ENCODE assay signal across 8 cellular contexts in genomic region chr19:1401889-1402217, GRCh38. TPM values are rescaled to one million over a fixed set of nuclear protein-coding genes. Genes with fewer than 3 reads are reported as not detected.
DNase-seq lines count a peak whose midpoint lies in the region; ATAC-seq and TF ChIP-seq lines count a peak whose summit lies in the region.

No MANE protein-coding gene starts in this region.

- CTCF ChIA-PET in activated B cell treated with CpG ODN at 0.5 μM for 24 hours (lab: Charles Lee) = no interaction called here

- H3K36me3 Mint-ChIP-seq in T-helper 1 cell treated with Interleukin-12 subunit alpha and Interleukin-12 subunit beta and Interleukin-4 antibody, amounts not matched to agents 30 μg/mL and 1 μg/mL, for 36 hours (ENCODE audit: low read depth) = no peaks in the 10 kb centered on the region
- H3K36me3 Mint-ChIP-seq in activated B cell treated with CpG ODN at 0.5 μM for 24 hours (ENCODE audit: low read depth) = no peaks in the 10 kb centered on the region

- H3K27ac Mint-ChIP-seq in T-helper 1 cell treated with Interleukin-12 subunit alpha and Interleukin-12 subunit beta and Interleukin-4 antibody, amounts not matched to agents 30 μg/mL and 1 μg/mL, for 36 hours = no peak overlapping the region
- H3K27ac Mint-ChIP-seq in activated B cell treated with CpG ODN at 0.5 μM for 24 hours = no peak overlapping the region
- H3K27ac Mint-ChIP-seq in stimulated activated naive CD8-positive, alpha-beta T cell treated with anti-CD3 and anti-CD28 coated beads, Interleukin-15, amount 100 ng/mL, for 72 hours = no peak overlapping the region

- POLR2A ChIA-PET in activated B cell treated with CpG ODN at 0.5 μM for 24 hours (lab: Charles Lee) = no interaction called here

- H3K4me1 Mint-ChIP-seq in T-helper 1 cell treated with Interleukin-12 subunit alpha and Interleukin-12 subunit beta and Interleukin-4 antibody, amounts not matched to agents 30 μg/mL and 1 μg/mL, for 36 hours (ENCODE audit: low read depth) = peaks cover 8% of the 10 kb centered on the region
- H3K4me1 Mint-ChIP-seq in activated B cell treated with CpG ODN at 0.5 μM for 24 hours = peaks cover 20% of the 10 kb centered on the region
- H3K4me1 Mint-ChIP-seq in stimulated activated naive CD8-positive, alpha-beta T cell treated with anti-CD3 and anti-CD28 coated beads, Interleukin-15, amount 100 ng/mL, for 72 hours = peaks cover 43% of the 10 kb centered on the region

- intact Hi-C loops in activated B cell treated with CpG ODN at 0.5 μM for 24 hours (cut with micrococcal nuclease) = loop anchor here (10.0 kb wide), 1 partner anchor 717 kb away; no protein-coding TSS in a partner anchor

- H3K27me3 Mint-ChIP-seq in T-helper 1 cell treated with Interleukin-12 subunit alpha and Interleukin-12 subunit beta and Interleukin-4 antibody, amounts not matched to agents 30 μg/mL and 1 μg/mL, for 36 hours (ENCODE audit: low read depth) = peaks cover 5% of the 10 kb centered on the region
- peaks cover 6% of the 10 kb centered on the region for H3K27me3 Mint-ChIP-seq in activated B cell treated with CpG ODN at 0.5 μM for 24 hours
- peaks cover 16% of the 10 kb centered on the region for H3K27me3 Mint-ChIP-seq in stimulated activated naive CD8-positive, alpha-beta T cell treated with anti-CD3 and anti-CD28 coated beads, Interleukin-15, amount 100 ng/mL, for 72 hours

- TF ChIP-seq CTCF in activated B cell treated with CpG ODN at 0.5 μM for 24 hours (IDR thresholded peaks at IDR 0.05) = no peak

- H3K4me3 Mint-ChIP-seq in T-helper 1 cell treated with Interleukin-12 subunit alpha and Interleukin-12 subunit beta and Interleukin-4 antibody, amounts not matched to agents 30 μg/mL and 1 μg/mL, for 36 hours = peak overlapping the region; percentile 34
- peak overlapping the region; percentile 64 for H3K4me3 Mint-ChIP-seq in activated B cell treated with CpG ODN at 0.5 μM for 24 hours
- peak overlapping the region; percentile 54 to 59 for H3K4me3 Mint-ChIP-seq in stimulated activated naive CD8-positive, alpha-beta T cell treated with anti-CD3 and anti-CD28 coated beads, Interleukin-15, amount 100 ng/mL, for 72 hours

- no peak for DNase-seq in T-helper 1 cell
- no peak for DNase-seq in activated B cell treated with CpG ODN at 0.5 μM for 24 hours
- DNase-seq in stimulated activated naive CD8-positive, alpha-beta T cell treated with anti-CD3 and anti-CD28 coated beads, Interleukin-15, amount 100 ng/mL, for 72 hours = no peak
- no peak for DNase-seq in 8988T

- H3K9me3 Mint-ChIP-seq in T-helper 1 cell treated with Interleukin-12 subunit alpha and Interleukin-12 subunit beta and Interleukin-4 antibody, amounts not matched to agents 30 μg/mL and 1 μg/mL, for 36 hours = no peaks in the 10 kb centered on the region
- no peaks in the 10 kb centered on the region for H3K9me3 Mint-ChIP-seq in activated B cell treated with CpG ODN at 0.5 μM for 24 hours
- no peaks in the 10 kb centered on the region for H3K9me3 Mint-ChIP-seq in stimulated activated naive CD8-positive, alpha-beta T cell treated with anti-CD3 and anti-CD28 coated beads, Interleukin-15, amount 100 ng/mL, for 72 hours

- ATAC-seq in activated B cell treated with CpG ODN at 0.5 μM for 24 hours (ENCODE audit: low read depth) = no peak
- ATAC-seq in stimulated activated naive CD8-positive, alpha-beta T cell treated with anti-CD3 and anti-CD28 coated beads, Interleukin-15, amount 100 ng/mL, for 72 hours = no peak
- no peak for ATAC-seq in GM19467 (IDR thresholded peaks at IDR 0.05; ENCODE audit: unreplicated experiment)
- ATAC-seq in GM21526 (IDR thresholded peaks at IDR 0.05; ENCODE audit: low FRiP score, unreplicated experiment) = no peak

- H3K4me3 ChIP-seq in iPS-11a (ENCODE audit: low read depth, low read length) = peak overlapping the region; percentile 51

RNA-seq across cellular contexts. Expression of gene GAMT, which starts 0.5 kb away (rescaled TPM):
- 6.9 and 8.8 TPM in 2 replicates for total RNA-seq in activated B cell treated with CpG ODN at 0.5 μM for 24 hours

RNA-seq across cellular contexts. Expression of gene DAZAP1, which starts 5.5 kb away (rescaled TPM):
- total RNA-seq in activated B cell treated with CpG ODN at 0.5 μM for 24 hours = 177 and 195 TPM in 2 replicates

RNA-seq across cellular contexts. Expression of gene NDUFS7, which starts 18.1 kb away (rescaled TPM):
- total RNA-seq in activated B cell treated with CpG ODN at 0.5 μM for 24 hours = 82.1 and 84.3 TPM in 2 replicates

RNA-seq across cellular contexts. Expression of gene RPS15, which starts 36.3 kb away (rescaled TPM):
- 1,788 and 2,029 TPM in 2 replicates for total RNA-seq in activated B cell treated with CpG ODN at 0.5 μM for 24 hours

RNA-seq across cellular contexts. Expression of gene APC2, which starts 48.1 kb away (rescaled TPM):
- total RNA-seq in activated B cell treated with CpG ODN at 0.5 μM for 24 hours = 0.42 and 0.59 TPM in 2 replicates
